Comparison of ENCODE assay signal across 8 cellular contexts in genomic region chr22:37484115-37485005, GRCh38. TPM values are rescaled to one million over a fixed set of nuclear protein-coding genes. Genes with fewer than 3 reads are reported as not detected.
DNase-seq lines count a peak whose midpoint lies in the region; ATAC-seq and TF ChIP-seq lines count a peak whose summit lies in the region.

No MANE protein-coding gene starts in this region.

- TF ChIP-seq CTCF in foreskin keratinocyte (conservative IDR thresholded peaks at IDR 0.05) (no peak), progenitor cell of endocrine pancreas (IDR thresholded peaks at IDR 0.05; ENCODE audit: unreplicated experiment) (no peak), WTC11 (IDR thresholded peaks at IDR 0.05) (no peak)

- H3K4me3 Mint-ChIP-seq in progenitor cell of endocrine pancreas (ENCODE audit: low read depth) (no peak overlapping the region), WTC11 (no peak overlapping the region)

- no peak overlapping the region for H3K27ac ChIP-seq in foreskin keratinocyte

- H3K27me3 Mint-ChIP-seq in progenitor cell of endocrine pancreas (peaks cover 7% of the 10 kb centered on the region), WTC11 (ENCODE audit: low read depth) (no peaks in the 10 kb centered on the region)

- H3K4me1 Mint-ChIP-seq in progenitor cell of endocrine pancreas (ENCODE audit: low read depth) (peaks cover 28% of the 10 kb centered on the region), WTC11 (peaks cover 40% of the 10 kb centered on the region)

- ATAC-seq in left lobe of liver (peak; percentile 45), foreskin keratinocyte (no peak), WTC11 (no peak)

- no peaks in the 10 kb centered on the region for H3K27me3 ChIP-seq in foreskin keratinocyte

- no peaks in the 10 kb centered on the region for H3K4me1 ChIP-seq in foreskin keratinocyte

- no peaks in the 10 kb centered on the region for H3K36me3 Mint-ChIP-seq in progenitor cell of endocrine pancreas (ENCODE audit: insufficient read depth)
- no peaks in the 10 kb centered on the region for H3K36me3 Mint-ChIP-seq in WTC11

- POLR2A ChIA-PET in WTC11 (lab: Charles Lee) = no interaction called here

- peak; percentile 57 for DNase-seq in GM19240 (ENCODE audit: insufficient read length, low spot score)
- DNase-seq in activated gamma-delta T cell (lab: John Stamatoyannopoulos, UW) = peak; percentile 61
- DNase-seq in left lobe of liver (ENCODE audit: low spot score) = peak; percentile 73
- DNase-seq in stimulated activated CD4-positive, alpha-beta T cell treated with anti-CD3 and anti-CD28 coated beads, TNF-alpha, amount 100 ng/mL, for 24 hours (ENCODE audit: low read depth in 3 of 3) = peak; percentile 62 to 87 (median 68)
- no peak for DNase-seq in foreskin keratinocyte
- DNase-seq in progenitor cell of endocrine pancreas (ENCODE audit: low spot score, unreplicated experiment) = no peak
- DNase-seq in WTC11 (ENCODE audit: low spot score) = no peak

- no peak overlapping the region for H3K27ac Mint-ChIP-seq in progenitor cell of endocrine pancreas
- no peak overlapping the region for H3K27ac Mint-ChIP-seq in WTC11

- CTCF ChIA-PET in WTC11 (lab: Charles Lee) = interaction anchor here (0.6 to 5.1 kb wide), 3 partner anchors 11 to 1724 kb away, joined by 3 to 29 read pairs (median 4); no protein-coding TSS in a partner anchor

- H3K9me3 Mint-ChIP-seq in progenitor cell of endocrine pancreas (ENCODE audit: low read depth) (no peaks in the 10 kb centered on the region), WTC11 (no peaks in the 10 kb centered on the region)

TF ChIP-seq in PFSK-1, 5 proteins besides CTCF, POLR2A, EP300 and RAD21:
- TF ChIP-seq POLR2AphosphoS5 (IDR thresholded peaks at IDR 0.05; ENCODE audit: low read depth, low read length) (no peak), SIN3A (IDR thresholded peaks at IDR 0.05; ENCODE audit: borderline replicate concordance, insufficient read depth, low read length) (no peak), FOXP2 (optimal IDR thresholded peaks at IDR 0.05; ENCODE audit: borderline replicate concordance, extremely low read depth, extremely low read length, insufficient read depth) (peak; percentile 100)
TF ChIP-seq in PFSK-1: peak in this region for 1.

TF ChIP-seq in WTC11, 78 proteins besides CTCF, POLR2A, EP300 and RAD21:
- TF ChIP-seq FOXP1 (CRISPR knock-in tag; IDR thresholded peaks at IDR 0.05; ENCODE audit: borderline replicate concordance) = no peak
- TF ChIP-seq MLX (CRISPR knock-in tag; IDR thresholded peaks at IDR 0.05) = no peak
- TF ChIP-seq ATF2 (CRISPR knock-in tag; IDR thresholded peaks at IDR 0.05; ENCODE audit: borderline replicate concordance, low read depth) = no peak
- TF ChIP-seq MXD4 (CRISPR knock-in tag; IDR thresholded peaks at IDR 0.05; ENCODE audit: borderline replicate concordance) = no peak
- TF ChIP-seq FOXJ3 (CRISPR knock-in tag; IDR thresholded peaks at IDR 0.05; ENCODE audit: borderline replicate concordance) = no peak
- TF ChIP-seq ZNF671 (CRISPR knock-in tag; IDR thresholded peaks at IDR 0.05) = no peak
- TF ChIP-seq, protein P1, sequence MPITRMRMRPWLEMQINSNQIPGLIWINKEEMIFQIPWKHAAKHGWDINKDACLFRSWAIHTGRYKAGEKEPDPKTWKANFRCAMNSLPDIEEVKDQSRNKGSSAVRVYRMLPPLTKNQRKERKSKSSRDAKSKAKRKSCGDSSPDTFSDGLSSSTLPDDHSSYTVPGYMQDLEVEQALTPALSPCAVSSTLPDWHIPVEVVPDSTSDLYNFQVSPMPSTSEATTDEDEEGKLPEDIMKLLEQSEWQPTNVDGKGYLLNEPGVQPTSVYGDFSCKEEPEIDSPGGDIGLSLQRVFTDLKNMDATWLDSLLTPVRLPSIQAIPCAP (CRISPR knock-in tag; IDR thresholded peaks at IDR 0.05) = no peak
- no peak for TF ChIP-seq PRRX2 (CRISPR knock-in tag; IDR thresholded peaks at IDR 0.05)

RNA-seq across cellular contexts. Expression of gene MFNG, which starts 1.8 kb away (rescaled TPM):
- polyA plus RNA-seq in PFSK-1 (2012; ENCODE audit: insufficient read length, low read depth) = 6.1 TPM
- 8.0 TPM for total RNA-seq in left lobe of liver
- 4.2 and 5.5 TPM in 2 replicates for total RNA-seq in foreskin keratinocyte
- polyA plus RNA-seq in foreskin keratinocyte = 5.7 and 6.1 TPM in 2 replicates
- total RNA-seq in progenitor cell of endocrine pancreas = 3.2 and 5.9 TPM in 2 replicates
- 3.2 to 4.8 TPM (median 3.7 TPM) in 3 replicates for total RNA-seq in WTC11 (2021)

RNA-seq across cellular contexts. Expression of gene CARD10, which starts 34.9 kb away (rescaled TPM):
- 68.1 TPM for polyA plus RNA-seq in PFSK-1 (2012; ENCODE audit: insufficient read length, low read depth)
- 22.4 TPM for total RNA-seq in left lobe of liver
- total RNA-seq in foreskin keratinocyte = 116 and 130 TPM in 2 replicates
- 112 and 115 TPM in 2 replicates for polyA plus RNA-seq in foreskin keratinocyte
- 44.1 and 46.7 TPM in 2 replicates for total RNA-seq in progenitor cell of endocrine pancreas
- total RNA-seq in WTC11 (2021) = 14.6 to 17.5 TPM (median 16.0 TPM) in 3 replicates

RNA-seq across cellular contexts. Expression of gene ELFN2, which starts 57.1 kb away (rescaled TPM):
- polyA plus RNA-seq in PFSK-1 (2012; ENCODE audit: insufficient read length, low read depth) = 0.16 TPM
- 0.23 TPM for total RNA-seq in left lobe of liver
- total RNA-seq in foreskin keratinocyte = 0.88 and 0.95 TPM in 2 replicates
- polyA plus RNA-seq in foreskin keratinocyte = 0.44 and 0.46 TPM in 2 replicates
- 0.36 and 0.44 TPM in 2 replicates for total RNA-seq in progenitor cell of endocrine pancreas
- 0.87 to 1.8 TPM (median 1.5 TPM) in 3 replicates for total RNA-seq in WTC11 (2021)

Comparison
In these comparisons a context has a peak if more than half of its experiments do, and no peak if none do; other contexts are left out.
1. DNase-seq: peak in GM19240 (single experiment), activated gamma-delta T cell (single experiment), left lobe of liver (single experiment) and stimulated activated CD4-positive, alpha-beta T cell treated with anti-CD3 and anti-CD28 coated beads, TNF-alpha, amount 100 ng/mL, for 24 hours (3 of 3); none in foreskin keratinocyte (0 of 2), progenitor cell of endocrine pancreas (single experiment) and WTC11 (single experiment).